In the genomic region with DNA sequence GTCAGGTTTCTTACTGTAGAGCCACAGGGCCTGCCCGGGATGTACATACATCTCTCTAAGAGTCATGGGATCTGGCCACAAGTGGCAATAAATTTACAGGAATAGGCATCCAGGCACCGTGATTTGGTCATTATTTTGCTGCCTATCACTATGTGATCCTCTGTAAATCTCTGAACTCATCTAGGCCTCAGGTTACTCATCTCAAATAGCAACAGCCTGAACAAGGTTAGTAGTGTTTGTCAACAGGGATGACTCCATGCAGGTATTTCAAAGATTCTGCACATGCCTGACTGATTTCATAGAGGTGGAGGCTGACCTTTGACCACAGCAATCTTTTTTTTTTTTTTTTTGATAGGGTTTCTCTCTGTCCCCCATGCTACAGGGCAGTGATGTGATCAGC, we compare ENCODE assay signal across 16 cellular contexts.
DNase-seq lines count a peak whose midpoint lies in the region; ATAC-seq, FAIRE-seq and TF ChIP-seq lines count a peak whose summit lies in the region.
"Had no signal": no experiment of that assay in that cellular context is flagged by ENCODE, and none has a peak within 500 bp of the region (broad histone marks: within the 10 kb centered on the region; RNA-seq: fewer than 3 reads in every experiment).

No MANE protein-coding gene starts in this region.

- no peak overlapping the region for H4K5ac ChIP-seq in mesendoderm (ENCODE audit: low read length)

- H3K4me3 ChIP-seq in mammary epithelial cell (replicated peaks in 1 of 3; ENCODE audit: insufficient read depth in 1 of 3, low read depth in 2 of 3, low read length in 3 of 3) = no peak overlapping the region
- H3K4me3 ChIP-seq in mesendoderm (ENCODE audit: low read length) = no peak overlapping the region
- H3K4me3 ChIP-seq: BLaER1 treated with 17β-estradiol and CSF1 and Interleukin-3, amounts not matched to agents 10 nM and 100 nM; heart right ventricle had no signal

- DNase-seq in H54 (ENCODE audit: insufficient read length, low spot score) = peak; percentile 19
- DNase-seq in NCI-H187 treated with DMSO at 0.1 percent for 48 hours (lab: John Stamatoyannopoulos, UW) = peak; percentile 61
- DNase-seq in mammary epithelial cell = peak; percentile 92
- peak; percentile 85 for DNase-seq in mesendoderm
- no peak for DNase-seq in putamen (ENCODE audit: low spot score)
- no peak for DNase-seq in NCI-H1436 (lab: John Stamatoyannopoulos, UW)
- no peak for DNase-seq in GM19238 (ENCODE audit: insufficient read length, low spot score)
- DNase-seq: activated CD4-positive, alpha-beta T cell treated with anti-CD3 and anti-CD28 coated beads for 4 hours; activated T-cell treated with anti-CD3 and anti-CD28 coated beads, Interleukin-2, amount 50 U/mL, for 24 hours; heart right ventricle; left ventricle myocardium superior; stimulated activated CD4-positive, alpha-beta T cell treated with anti-CD3 and anti-CD28 coated beads, Interleukin-4, amount 100 ng/mL, for 24 hours had no signal

- FAIRE-seq in H54 (lab: Jason Lieb, UNC) = no peak
- FAIRE-seq: GM12891 had no signal

- in situ Hi-C loops in mammary epithelial cell (cut with MboI; ENCODE audit: low sequenced_read_pairs in 2 of 2) = no loop called here

- H3K56ac ChIP-seq in mesendoderm (ENCODE audit: low read length) = peak overlapping the region; percentile 60

- no peak overlapping the region for H3K4ac ChIP-seq in mesendoderm (ENCODE audit: low read depth, low read length)

- no TSS peak for BruUV-seq in mammary epithelial cell (replicated peaks; lab: Mats Ljungman, UMichigan)

- no peak for ATAC-seq in GM19023 (IDR thresholded peaks at IDR 0.05; ENCODE audit: unreplicated experiment)
- ATAC-seq: heart right ventricle, left ventricle myocardium superior, sciatic nerve had no signal

- H2AFZ ChIP-seq in mammary epithelial cell (ENCODE audit: low read depth, low read length) = no peak overlapping the region

- H3K4me1 ChIP-seq in mammary epithelial cell (ENCODE audit: insufficient read depth, low read length) = peaks cover 12% of the 10 kb centered on the region
- H3K4me1 ChIP-seq in mesendoderm (ENCODE audit: control insufficient read depth, low read depth, low read length) = peaks cover 18% of the 10 kb centered on the region

- CTCF ChIA-PET in mammary epithelial cell (lab: Charles Lee; ENCODE audit: low non-redundant PET) = interaction anchor here (0.7 kb wide), 1 partner anchor 121 kb away, joined by 6 read pairs; no protein-coding TSS in a partner anchor

- H2BK120ac ChIP-seq in mesendoderm (ENCODE audit: low read depth, low read length) = no peak overlapping the region

- H2BK15ac ChIP-seq in mesendoderm (replicated peaks; ENCODE audit: low read depth) = peak overlapping the region; percentile 89

- TF ChIP-seq POLR2A in H54 (IDR thresholded peaks at IDR 0.05; ENCODE audit: low read depth, low read length) = no peak

- no peak overlapping the region for H4K8ac ChIP-seq in mesendoderm (ENCODE audit: low read depth, low read length)

- no peaks in the 10 kb centered on the region for H4K20me1 ChIP-seq in mammary epithelial cell (ENCODE audit: insufficient read depth, low read length)
- H4K20me1 ChIP-seq: BLaER1 treated with 17β-estradiol and CSF1 and Interleukin-3, amounts not matched to agents 10 nM and 100 nM had no signal

- peak overlapping the region; percentile 13 for H3K9ac ChIP-seq in mammary epithelial cell (ENCODE audit: insufficient read depth, low read length)
- no peak overlapping the region for H3K9ac ChIP-seq in mesendoderm (ENCODE audit: low read length)
- H3K9ac ChIP-seq: BLaER1 treated with 17β-estradiol and CSF1 and Interleukin-3, amounts not matched to agents 10 nM and 100 nM had no signal

- H3K4me2 ChIP-seq in mammary epithelial cell (ENCODE audit: insufficient read depth, low read depth, low read length) (no peak overlapping the region), mesendoderm (ENCODE audit: low read length) (no peak overlapping the region)

- H3K27ac ChIP-seq in mammary epithelial cell (ENCODE audit: insufficient read depth, low read depth, low read length) = peak overlapping the region; percentile 81
- no peak overlapping the region for H3K27ac ChIP-seq in mesendoderm (ENCODE audit: low read depth, low read length)
- H3K27ac ChIP-seq: heart right ventricle had no signal

- no peaks in the 10 kb centered on the region for H3K79me1 ChIP-seq in mesendoderm (ENCODE audit: low read length)

- no peaks in the 10 kb centered on the region for H3K9me3 ChIP-seq in mammary epithelial cell (replicated peaks; ENCODE audit: insufficient read depth, low read length)

- TF ChIP-seq CTCF in mammary epithelial cell (conservative IDR thresholded peaks at IDR 0.05 in 1 of 2, IDR thresholded peaks at IDR 0.05 in 1 of 2; ENCODE audit: extremely low read depth in 1 of 2, insufficient read depth in 1 of 2, low read depth in 1 of 2, low read length in 2 of 2) = no peak

- intact Hi-C loops in mammary epithelial cell (cut with micrococcal nuclease) = loop anchor here (1.0 kb wide), 1 partner anchor 71 kb away; no protein-coding TSS in a partner anchor

- peak overlapping the region; percentile 71 for H2AK5ac ChIP-seq in mesendoderm (ENCODE audit: low read length)

- 69% methylated on average over 2 of the region's 2 CpGs for WGBS in mammary epithelial cell (ENCODE audit: low coverage, missing lambda C conversion rate)
- WGBS in mesendoderm (ENCODE audit: extremely low coverage, insufficient coverage, low lambda C conversion rate) = no CpG with 5 or more reads among the region's 2 CpGs

- no peak overlapping the region for H2BK5ac ChIP-seq in mesendoderm (ENCODE audit: low read length)

- H3K23ac ChIP-seq in mesendoderm (ENCODE audit: low read length) = no peak overlapping the region

- peak overlapping the region; percentile 68 for H3K18ac ChIP-seq in mesendoderm (ENCODE audit: low read length)

- H3K27me3 ChIP-seq in mammary epithelial cell (ENCODE audit: insufficient read depth, low read length) (no peaks in the 10 kb centered on the region), mesendoderm (ENCODE audit: insufficient read depth, low read length, poor library complexity) (no peaks in the 10 kb centered on the region)
- H3K27me3 ChIP-seq: BLaER1 treated with 17β-estradiol and CSF1 and Interleukin-3, amounts not matched to agents 10 nM and 100 nM; heart right ventricle had no signal

- dilution Hi-C loops in mammary epithelial cell (cut with HindIII; ENCODE audit: low sequenced_read_pairs) = loop anchor here (5.0 kb wide), 1 partner anchor 46 kb away; no protein-coding TSS in a partner anchor

- no peaks in the 10 kb centered on the region for H3K36me3 ChIP-seq in mammary epithelial cell (ENCODE audit: insufficient read depth, low read length)
- no peaks in the 10 kb centered on the region for H3K36me3 ChIP-seq in mesendoderm (ENCODE audit: control insufficient read depth, insufficient read depth, low read length)
- H3K36me3 ChIP-seq: BLaER1 treated with 17β-estradiol and CSF1 and Interleukin-3, amounts not matched to agents 10 nM and 100 nM; heart right ventricle had no signal

- no peaks in the 10 kb centered on the region for H3K79me2 ChIP-seq in mammary epithelial cell (ENCODE audit: insufficient read depth, low read length)
- no peaks in the 10 kb centered on the region for H3K79me2 ChIP-seq in mesendoderm (ENCODE audit: control insufficient read depth, insufficient read depth, low read length)

Comparison
In these comparisons a context has a peak if more than half of its experiments do, and no peak if none do; other contexts are left out.
1. DNase-seq: peak in H54 (single experiment), NCI-H187 treated with DMSO at 0.1 percent for 48 hours (single experiment), mammary epithelial cell (single experiment) and mesendoderm (single experiment); none in putamen (single experiment), NCI-H1436 (single experiment) and GM19238 (single experiment).